Comparison of ENCODE assay signal across 26 cellular contexts in the genomic region with DNA sequence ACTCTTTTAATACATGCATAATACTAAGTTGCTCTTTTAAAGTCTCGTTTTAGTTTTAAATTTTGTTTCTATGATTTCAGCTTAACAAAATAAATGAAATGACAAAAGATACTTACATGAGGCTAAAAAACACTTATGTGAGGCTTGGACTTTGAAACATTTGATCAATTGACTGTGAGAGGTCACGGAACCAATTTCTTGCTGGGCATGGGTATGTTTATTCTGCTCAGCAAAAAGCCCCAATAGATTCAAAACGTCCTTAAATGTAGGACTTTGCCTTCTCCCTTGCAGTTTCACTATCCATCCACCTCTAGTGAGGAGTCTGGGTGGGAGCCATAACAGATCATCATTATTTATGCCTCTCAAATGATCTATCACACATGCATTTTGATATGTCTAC.
"Had no signal": no experiment of that assay in that cellular context is flagged by ENCODE, and none has a peak within 500 bp of the region (broad histone marks: within the 10 kb centered on the region; RNA-seq: fewer than 3 reads in every experiment).

No MANE protein-coding gene starts in this region.

- H3K4me3 Mint-ChIP-seq: naive thymus-derived CD4-positive, alpha-beta T cell; natural killer cell treated with Interleukin-12 subunit alpha and Interleukin-12 subunit beta and Interleukin-15 and Interleukin-18, amount 100 ng/mL, for 72 hours; stimulated activated naive B cell treated with anti-CD40 and anti-IgM and Interleukin-4, amounts not matched to agents 10 μg/mL and 1 μg/mL and 100 μg/mL, for 72 hours had no signal

- H3K4me2 ChIP-seq: hepatocyte had no signal

- H3K4me1 Mint-ChIP-seq: stimulated activated naive B cell treated with anti-CD40 and anti-IgM and Interleukin-4, amounts not matched to agents 10 μg/mL and 1 μg/mL and 100 μg/mL, for 72 hours had no signal

- H3K36me3 Mint-ChIP-seq: natural killer cell treated with Interleukin-12 subunit alpha and Interleukin-12 subunit beta and Interleukin-15 and Interleukin-18, amount 100 ng/mL, for 72 hours had no signal

- H3K4me1 ChIP-seq: left lung, pancreas, right atrium auricular region had no signal

- H3K9me3 Mint-ChIP-seq: natural killer cell treated with Interleukin-12 subunit alpha and Interleukin-12 subunit beta and Interleukin-15 and Interleukin-18, amount 100 ng/mL, for 72 hours had no signal

- FAIRE-seq: pancreas, urothelium cell line had no signal

- H3K36me3 ChIP-seq: pancreas had no signal

- H3K27me3 Mint-ChIP-seq: naive thymus-derived CD4-positive, alpha-beta T cell; natural killer cell treated with Interleukin-12 subunit alpha and Interleukin-12 subunit beta and Interleukin-15 and Interleukin-18, amount 100 ng/mL, for 72 hours; stimulated activated naive B cell treated with anti-CD40 and anti-IgM and Interleukin-4, amounts not matched to agents 10 μg/mL and 1 μg/mL and 100 μg/mL, for 72 hours had no signal

- H3K27ac Mint-ChIP-seq: naive thymus-derived CD4-positive, alpha-beta T cell; natural killer cell treated with Interleukin-12 subunit alpha and Interleukin-12 subunit beta and Interleukin-15 and Interleukin-18, amount 100 ng/mL, for 72 hours; stimulated activated naive B cell treated with anti-CD40 and anti-IgM and Interleukin-4, amounts not matched to agents 10 μg/mL and 1 μg/mL and 100 μg/mL, for 72 hours had no signal

- H3K9me3 ChIP-seq: heart right ventricle, left lung, mucosa of descending colon, pancreas, right atrium auricular region, tibial nerve, upper lobe of left lung had no signal

- ATAC-seq: heart right ventricle; left cardiac atrium; left lung; mucosa of descending colon; naive thymus-derived CD4-positive, alpha-beta T cell; natural killer cell treated with Interleukin-12 subunit alpha and Interleukin-12 subunit beta and Interleukin-15 and Interleukin-18, amount 100 ng/mL, for 72 hours; pancreas; sciatic nerve; stimulated activated naive B cell treated with anti-CD40 and anti-IgM and Interleukin-4, amounts not matched to agents 10 μg/mL and 1 μg/mL and 100 μg/mL, for 72 hours; stimulated activated naive CD8-positive, alpha-beta T cell treated with anti-CD3 and anti-CD28 coated beads, Interleukin-15, Interleukin-2, amounts not matched to agents 100 U/mL and 50 U/mL, for 24 hours had no signal

- H3K27ac ChIP-seq: heart right ventricle, hepatocyte, left lung, pancreas, right atrium auricular region, skin epidermis, upper lobe of left lung had no signal

- DNase-seq: heart right ventricle; islet precursor cell; kidney glomerular epithelial cell; left cardiac atrium; left lung; mesendoderm; midbrain; mucosa of descending colon; naive thymus-derived CD4-positive, alpha-beta T cell; pancreas; posterior cingulate gyrus; stimulated activated CD4-positive, alpha-beta T cell treated with anti-CD3 and anti-CD28 coated beads, Interleukin-12 subunit alpha, Interleukin-12 subunit beta, amount 100 ng/mL, for 4 hours; stimulated activated CD4-positive, alpha-beta T cell treated with anti-CD3 and anti-CD28 coated beads, Interleukin-15, amount 100 ng/mL, for 24 hours; stimulated activated CD4-positive, alpha-beta T cell treated with anti-CD3 and anti-CD28 coated beads, Interleukin-2, amount 100 ng/mL, for 24 hours; stimulated activated CD4-positive, alpha-beta T cell treated with anti-CD3 and anti-CD28 coated beads, Interleukin-4, amount 100 ng/mL, for 1 hour; stimulated activated naive B cell treated with anti-CD40 and anti-IgM and Interleukin-4, amounts not matched to agents 10 μg/mL and 1 μg/mL and 100 μg/mL, for 72 hours; stimulated activated naive CD8-positive, alpha-beta T cell treated with anti-CD3 and anti-CD28 coated beads, Interleukin-15, Interleukin-2, amounts not matched to agents 100 U/mL and 50 U/mL, for 24 hours; upper lobe of left lung had no signal

- H3K4me3 ChIP-seq: heart right ventricle, hepatocyte, left lung, lung, mucosa of descending colon, pancreas, right atrium auricular region, skin epidermis, tibial nerve, upper lobe of left lung had no signal

- H3K27me3 ChIP-seq: heart right ventricle, hepatocyte, left lung, pancreas, right atrium auricular region, tibial nerve, upper lobe of left lung had no signal
